Comparison of ENCODE assay signal across 8 cellular contexts in genomic region chr1:147225193-147225730, GRCh38. TPM values are rescaled to one million over a fixed set of nuclear protein-coding genes. Genes with fewer than 3 reads are reported as not detected.
DNase-seq lines count a peak whose midpoint lies in the region; ATAC-seq, FAIRE-seq and TF ChIP-seq lines count a peak whose summit lies in the region.

Gene FMO5 (minus strand): TSS chr1:147225339. CDS start chr1:147225029, 310 bp downstream.

- CTCF ChIA-PET in CD4-positive, alpha-beta memory T cell (lab: Charles Lee; ENCODE audit: partially characterized antibody), result interaction anchor here (0.8 to 2.5 kb wide), 5 partner anchors 17 to 60 kb away, joined by 3 to 8 read pairs (median 4); partner anchors contain the start of gene CHD1L

- peak within 1 kb of the TSS; percentile 91 for H3K4me2 ChIP-seq in smooth muscle cell

- WGBS in smooth muscle cell (ENCODE audit: low lambda C conversion rate), result under 1% methylated on average over 17 of the region's 17 CpGs

- ATAC-seq in GM21360 (IDR thresholded peaks at IDR 0.05; ENCODE audit: unreplicated experiment), result peak; percentile 74

- peak; percentile 24 for TF ChIP-seq CTCF in bronchial epithelial cell (IDR thresholded peaks at IDR 0.05; ENCODE audit: insufficient read depth, low read length, severe bottlenecking)
- no peak for TF ChIP-seq CTCF in smooth muscle cell (IDR thresholded peaks at IDR 0.05; ENCODE audit: borderline replicate concordance, insufficient read depth, poor library complexity, severe bottlenecking)

- H3K27me3 Mint-ChIP-seq in CD4-positive, alpha-beta memory T cell, result no peaks in the 10 kb centered on the region

- H3K79me2 ChIP-seq in smooth muscle cell (ENCODE audit: low read depth), result no peaks in the 10 kb centered on the region

- no peaks in the 10 kb centered on the region for H4K20me1 ChIP-seq in smooth muscle cell (ENCODE audit: low read depth)

- H3K27ac Mint-ChIP-seq in CD4-positive, alpha-beta memory T cell, result peak within 1 kb of the TSS; percentile 78 to 97 (median 89)

- H3K9me3 Mint-ChIP-seq in CD4-positive, alpha-beta memory T cell, result no peaks in the 10 kb centered on the region

- peak within 1 kb of the TSS; percentile 96 for H2AFZ ChIP-seq in smooth muscle cell (ENCODE audit: low read depth)

- peak within 1 kb of the TSS; percentile 89 to 98 (median 97) for H3K4me3 Mint-ChIP-seq in CD4-positive, alpha-beta memory T cell

- H3F3A ChIP-seq in smooth muscle cell (ENCODE audit: low read depth), result peaks cover 5% of the 10 kb centered on the region

- POLR2A ChIA-PET in CD4-positive, alpha-beta memory T cell (lab: Charles Lee; ENCODE audit: partially characterized antibody), result interaction anchor here (1.2 to 2.3 kb wide), 7 partner anchors 13 to 141 kb away, joined by 3 to 17 read pairs (median 6); partner anchors contain the start of genes CHD1L and PRKAB2

- H3K9ac ChIP-seq in smooth muscle cell (ENCODE audit: low read depth), result peak within 1 kb of the TSS; percentile 43

- intact Hi-C loops in CD4-positive, alpha-beta memory T cell (cut with micrococcal nuclease), result loop anchor here (1.0 kb wide), 2 partner anchors 17 to 53 kb away; partner anchors contain the start of genes CHD1L and PRKAB2

- peak within 1 kb of the TSS; percentile 41 for H3K27ac ChIP-seq in CD4-positive, alpha-beta memory T cell (ENCODE audit: low read depth, low read length)
- H3K27ac ChIP-seq in smooth muscle cell (ENCODE audit: low read depth), result no peak within 1 kb of the TSS

- H3K36me3 ChIP-seq in CD4-positive, alpha-beta memory T cell (ENCODE audit: insufficient read depth, low read length), result no peaks in the 10 kb centered on the region
- H3K36me3 ChIP-seq in bronchial epithelial cell (ENCODE audit: control insufficient read depth, insufficient read depth, low read length) (no peaks in the 10 kb centered on the region), smooth muscle cell (ENCODE audit: low read depth) (no peaks in the 10 kb centered on the region)

- no peak for FAIRE-seq in bronchial epithelial cell (lab: Jason Lieb, UNC)

- no peaks in the 10 kb centered on the region for H3K9me3 ChIP-seq in CD4-positive, alpha-beta memory T cell (ENCODE audit: control insufficient read depth in 1 of 2, low read length in 2 of 2)
- H3K9me3 ChIP-seq in smooth muscle cell (replicated peaks; ENCODE audit: low read depth), result no peaks in the 10 kb centered on the region

- H3K4me1 Mint-ChIP-seq in CD4-positive, alpha-beta memory T cell, result peaks cover 7 to 36% (median 14%) of the 10 kb centered on the region in 4 donors

- H3K4me1 ChIP-seq in CD4-positive, alpha-beta memory T cell (ENCODE audit: insufficient read depth, low read length), result peaks cover 11% of the 10 kb centered on the region
- peaks cover 3% of the 10 kb centered on the region for H3K4me1 ChIP-seq in smooth muscle cell (ENCODE audit: low read depth)

- H3K27me3 ChIP-seq in CD4-positive, alpha-beta memory T cell (ENCODE audit: insufficient read depth, low read length), result no peaks in the 10 kb centered on the region
- H3K27me3 ChIP-seq in bronchial epithelial cell (ENCODE audit: control insufficient read depth, insufficient read depth, low read length) (no peaks in the 10 kb centered on the region), smooth muscle cell (ENCODE audit: low read depth) (no peaks in the 10 kb centered on the region)

- peak within 1 kb of the TSS; percentile 63 to 96 for H3K4me3 ChIP-seq in CD4-positive, alpha-beta memory T cell (ENCODE audit: low read length in 2 of 2)
- H3K4me3 ChIP-seq in bronchial epithelial cell (ENCODE audit: low read depth, low read length), result peak within 1 kb of the TSS; percentile 51
- H3K4me3 ChIP-seq in smooth muscle cell, result peak within 1 kb of the TSS; percentile 66

- DNase-seq in CD4-positive, alpha-beta memory T cell, result peak; percentile 42 to 73 (median 54)
- DNase-seq in LoVo (ENCODE audit: low spot score), result peak; percentile 48
- DNase-seq in UCSD-AML1 (lab: John Stamatoyannopoulos, UW; ENCODE audit: unreplicated experiment), result peak; percentile 56
- DNase-seq in bronchial epithelial cell (ENCODE audit: low read depth), result peak; percentile 50
- peak; percentile 34 for DNase-seq in inferior parietal cortex (ENCODE audit: extremely low spot score)
- DNase-seq in smooth muscle cell (lab: John Stamatoyannopoulos, UW; ENCODE audit: unreplicated experiment), result peak; percentile 17
- DNase-seq in DMS 273 treated with DMSO at 0.1 percent for 48 hours (lab: John Stamatoyannopoulos, UW), result no peak

- peaks cover 0 to 4% of the 10 kb centered on the region in 2 donors for H3K36me3 Mint-ChIP-seq in CD4-positive, alpha-beta memory T cell

RNA-seq across cellular contexts. Expression of gene FMO5, which starts in this region (rescaled TPM):
- total RNA-seq in CD4-positive, alpha-beta memory T cell, result 1 to 10 TPM; 1.0 to 1.5 TPM
- polyA plus RNA-seq in CD4-positive, alpha-beta memory T cell, result 1 to 10 TPM; 1.3 to 1.5 TPM
- total RNA-seq in bronchial epithelial cell (0.51 TPM in 1 of 2 replicates, not detected in the other), smooth muscle cell (1.3 and 1.9 TPM in 2 replicates)
- polyA plus RNA-seq in smooth muscle cell, result 0.43 and 0.49 TPM in 2 replicates

Comparison
In these comparisons a context has a peak if more than half of its experiments do, and no peak if none do; other contexts are left out.
1. Peak in DNase-seq and H3K4me3 ChIP-seq in bronchial epithelial cell; RNA of the gene not detected or under 1 TPM.